In genomic region chr22:26670459-26670858, GRCh38 we compare ENCODE assay signal across 1 cellular context.
TF ChIP-seq lines count a peak whose summit lies in the region.

No MANE protein-coding gene starts in this region.

TF ChIP-seq in K562, 482 proteins besides CTCF, POLR2A, EP300 and RAD21:
- TF ChIP-seq RBM25 (IDR thresholded peaks at IDR 0.05; ENCODE audit: low read depth, low read length, severe bottlenecking), result peak; percentile 45
- no peak for TF ChIP-seq PTTG1 (tag; IDR thresholded peaks at IDR 0.05; ENCODE audit: low read depth)
- no peak for TF ChIP-seq CBFB (CRISPR knock-in tag; IDR thresholded peaks at IDR 0.05)
- TF ChIP-seq PCBP1 (IDR thresholded peaks at IDR 0.05; ENCODE audit: low read depth, low read length, poor library complexity, severe bottlenecking), result no peak
- TF ChIP-seq ZBTB11 (CRISPR knock-in tag; IDR thresholded peaks at IDR 0.05), result no peak
- no peak for TF ChIP-seq KLF6 (CRISPR knock-in tag; IDR thresholded peaks at IDR 0.05; ENCODE audit: borderline replicate concordance)
- TF ChIP-seq ADNP (tag; IDR thresholded peaks at IDR 0.05), result 0 out of 2 replicates have a peak, but pooled peaks have one; percentile 54
- TF ChIP-seq KDM1A (IDR thresholded peaks at IDR 0.05), result peak; percentile 13 to 17; a peak in 1 of 4 replicates
- no peak for TF ChIP-seq MECOM (CRISPR knock-in tag; IDR thresholded peaks at IDR 0.05)
- peak; percentile 77 for TF ChIP-seq BCOR (IDR thresholded peaks at IDR 0.05)
- TF ChIP-seq SNRNP70 (optimal IDR thresholded peaks at IDR 0.05; ENCODE audit: low read depth, low read length), result no peak
- no peak for TF ChIP-seq TBP (optimal IDR thresholded peaks at IDR 0.05; ENCODE audit: low read depth, low read length)
- TF ChIP-seq USF2 (CRISPR knock-in tag; IDR thresholded peaks at IDR 0.05), result no peak
- peak; percentile 98 for TF ChIP-seq ZNF239 (CRISPR knock-in tag; IDR thresholded peaks at IDR 0.05)
- TF ChIP-seq RREB1 (CRISPR knock-in tag; IDR thresholded peaks at IDR 0.05), result no peak
- no peak for TF ChIP-seq IRF2 (CRISPR knock-in tag; IDR thresholded peaks at IDR 0.05)
